In the genomic region with DNA sequence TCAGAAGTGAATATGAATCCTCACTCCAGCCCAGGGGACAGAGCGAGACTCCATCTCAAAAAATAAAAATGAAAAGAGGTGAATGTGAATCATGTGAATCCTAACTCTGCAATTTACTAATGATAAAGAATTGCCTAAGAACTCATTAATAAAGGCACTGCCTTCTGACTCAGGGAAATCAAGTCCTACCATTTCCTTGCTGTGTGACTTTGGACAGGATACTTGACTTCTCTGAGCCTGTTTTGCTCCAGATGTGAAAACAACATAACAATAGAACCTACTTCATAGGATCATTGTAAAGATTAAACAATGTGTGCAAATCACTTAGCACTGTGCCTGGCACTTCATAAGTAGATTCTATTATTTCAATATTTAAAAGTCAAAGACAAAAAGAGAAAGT, we compare ENCODE assay signal across 21 cellular contexts.
"Had no signal": no experiment of that assay in that cellular context is flagged by ENCODE, and none has a peak within 500 bp of the region (broad histone marks: within the 10 kb centered on the region; RNA-seq: fewer than 3 reads in every experiment).

No MANE protein-coding gene starts in this region.

- H3K27ac ChIP-seq: psoas muscle, WERI-Rb-1 had no signal

- H3K36me3 Mint-ChIP-seq: activated naive CD4-positive, alpha-beta T cell treated with anti-CD3 and anti-CD28 coated beads, Interleukin-2, amount 50 U/mL, for 24 hours; type B pancreatic cell had no signal

- H3K27ac Mint-ChIP-seq: activated naive CD4-positive, alpha-beta T cell treated with anti-CD3 and anti-CD28 coated beads, Interleukin-2, amount 50 U/mL, for 24 hours; nephron; stimulated activated naive CD8-positive, alpha-beta T cell treated with anti-CD3 and anti-CD28 coated beads, Interleukin-15, amount 100 ng/mL, for 72 hours; type B pancreatic cell had no signal

- H3K9me3 ChIP-seq: psoas muscle, suprapubic skin had no signal

- H3K4me1 Mint-ChIP-seq: activated naive CD4-positive, alpha-beta T cell treated with anti-CD3 and anti-CD28 coated beads, Interleukin-2, amount 50 U/mL, for 24 hours; nephron; stimulated activated naive CD8-positive, alpha-beta T cell treated with anti-CD3 and anti-CD28 coated beads, Interleukin-15, amount 100 ng/mL, for 72 hours had no signal

- ATAC-seq: left lobe of liver; stimulated activated naive CD8-positive, alpha-beta T cell treated with anti-CD3 and anti-CD28 coated beads, Interleukin-15, amount 100 ng/mL, for 72 hours had no signal

- H3K4me1 ChIP-seq: psoas muscle had no signal

- DNase-seq: activated CD4-positive, alpha-beta T cell treated with anti-CD3 and anti-CD28 coated beads, Interleukin-2, amount 50 U/mL, for 4 hours; activated gamma-delta T cell; amniotic stem cell; brain microvascular endothelial cell; central memory CD4-positive, alpha-beta T cell; dorsolateral prefrontal cortex; glutamatergic neuron; stimulated activated CD4-positive, alpha-beta T cell treated with anti-CD3 and anti-CD28 coated beads, Interleukin-15, amount 100 ng/mL, for 24 hours; stimulated activated CD4-positive, alpha-beta T cell treated with anti-CD3 and anti-CD28 coated beads, Interleukin-2, amount 100 ng/mL, for 48 hours; stimulated activated naive CD8-positive, alpha-beta T cell treated with anti-CD3 and anti-CD28 coated beads, Interleukin-15, amount 100 ng/mL, for 72 hours; WERI-Rb-1 had no signal

- H3K27me3 ChIP-seq: brain microvascular endothelial cell, dorsolateral prefrontal cortex, suprapubic skin had no signal

- H3K27me3 Mint-ChIP-seq: activated naive CD4-positive, alpha-beta T cell treated with anti-CD3 and anti-CD28 coated beads, Interleukin-2, amount 50 U/mL, for 24 hours; stimulated activated naive CD8-positive, alpha-beta T cell treated with anti-CD3 and anti-CD28 coated beads, Interleukin-15, amount 100 ng/mL, for 72 hours; type B pancreatic cell had no signal

- H3K4me3 Mint-ChIP-seq: activated naive CD4-positive, alpha-beta T cell treated with anti-CD3 and anti-CD28 coated beads, Interleukin-2, amount 50 U/mL, for 24 hours; nephron; stimulated activated naive CD8-positive, alpha-beta T cell treated with anti-CD3 and anti-CD28 coated beads, Interleukin-15, amount 100 ng/mL, for 72 hours; type B pancreatic cell had no signal

- H3K9me3 Mint-ChIP-seq: activated naive CD4-positive, alpha-beta T cell treated with anti-CD3 and anti-CD28 coated beads, Interleukin-2, amount 50 U/mL, for 24 hours; nephron; stimulated activated naive CD8-positive, alpha-beta T cell treated with anti-CD3 and anti-CD28 coated beads, Interleukin-15, amount 100 ng/mL, for 72 hours; type B pancreatic cell had no signal

- H3K36me3 ChIP-seq: brain microvascular endothelial cell, suprapubic skin, WERI-Rb-1 had no signal

- H3K4me3 ChIP-seq: lung, skin epidermis, suprapubic skin had no signal

- FAIRE-seq: colon, kidney had no signal
